ENCODE assay signal across 15 cellular contexts in the genomic region with DNA sequence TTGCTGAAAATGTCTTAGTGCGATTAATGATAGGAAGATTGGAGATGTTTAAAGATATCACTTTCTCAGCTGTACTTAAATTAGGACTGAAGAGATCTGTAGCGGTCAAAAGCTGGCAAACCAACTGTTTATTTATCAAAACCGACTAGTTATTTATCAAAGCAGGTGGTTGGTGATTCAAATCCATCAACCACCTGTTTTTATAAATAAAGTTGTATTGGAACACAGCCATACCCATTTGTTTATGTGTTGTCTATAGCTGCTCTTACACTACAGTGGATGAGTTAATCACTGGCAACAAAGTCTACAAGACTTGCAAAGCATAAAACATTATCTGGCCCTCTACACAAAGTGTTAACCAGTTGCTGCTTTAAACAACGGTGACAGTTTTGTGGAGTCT.
"Had no signal": no experiment of that assay in that cellular context is flagged by ENCODE, and none has a peak within 500 bp of the region (broad histone marks: within the 10 kb centered on the region; RNA-seq: fewer than 3 reads in every experiment).

No MANE protein-coding gene starts in this region.

- H3K9me3 ChIP-seq: neutrophil, thoracic aorta, upper lobe of right lung had no signal

- H3K36me3 ChIP-seq: neutrophil, thoracic aorta, upper lobe of right lung had no signal

- FAIRE-seq: bronchial epithelial cell, islet of Langerhans had no signal

- H3K27me3 ChIP-seq: neutrophil, upper lobe of right lung had no signal

- H3K4me3 ChIP-seq: lung, mucosa of descending colon, thoracic aorta, upper lobe of right lung had no signal

- H3K4me1 ChIP-seq: upper lobe of right lung had no signal

- DNase-seq: activated CD4-positive, alpha-beta T cell treated with anti-CD3 and anti-CD28 coated beads, Interleukin-2, amount 10 ng/mL, durations not matched to agents 24 days and 14 days; activated CD8-positive, alpha-beta memory T cell treated with anti-CD3 and anti-CD28 coated beads, Interleukin-2, amount 50 U/mL, for 4 hours; activated CD8-positive, alpha-beta T cell treated with anti-CD3 and anti-CD28 coated beads, Interleukin-2, amount 10 ng/mL, durations not matched to agents 7 days and 5 days; activated gamma-delta T cell treated with Interleukin-2 at 50 U/mL for 16 hours; activated T-cell treated with anti-CD3 and anti-CD28 coated beads, Interleukin-2, amount 50 U/mL, for 72 hours; anterior cingulate cortex; mucosa of descending colon; naive thymus-derived CD8-positive, alpha-beta T cell; retina; upper lobe of right lung had no signal

- H3K27ac ChIP-seq: neutrophil, thoracic aorta, upper lobe of right lung had no signal
